In genomic region chr9:120453792-120454191, GRCh38 we compare ENCODE assay signal across 25 cellular contexts.
"Had no signal": no experiment of that assay in that cellular context is flagged by ENCODE, and none has a peak within 500 bp of the region (broad histone marks: within the 10 kb centered on the region; RNA-seq: fewer than 3 reads in every experiment).

No MANE protein-coding gene starts in this region.

- H3K4me3 ChIP-seq: stomach, suprapubic skin, testis, thyroid gland, tibial artery, tibial nerve, transverse colon, upper lobe of left lung, upper lobe of right lung, uterus, vagina had no signal

- H3K27me3 ChIP-seq: stomach, suprapubic skin, testis, thyroid gland, tibial artery, tibial nerve, transverse colon, upper lobe of left lung, upper lobe of right lung, uterus, vagina had no signal

- DNase-seq: stimulated activated CD4-positive, alpha-beta T cell treated with anti-CD3 and anti-CD28 coated beads, Interleukin-2, amount 100 ng/mL, for 48 hours; stimulated activated CD4-positive, alpha-beta T cell treated with anti-CD3 and anti-CD28 coated beads, Interleukin-4, amount 100 ng/mL, for 1 hour; stimulated activated CD4-positive, alpha-beta T cell treated with anti-CD3 and anti-CD28 coated beads, Interleukin-4, amount 100 ng/mL, for 24 hours; stimulated activated CD4-positive, alpha-beta T cell treated with anti-CD3 and anti-CD28 coated beads, Interleukin-4, amount 100 ng/mL, for 4 hours; stimulated activated CD8-positive, alpha-beta memory T cell treated with anti-CD3 and anti-CD28 coated beads, Interleukin-4, amount 100 ng/mL, for 48 hours; stimulated activated naive B cell treated with anti-CD40 and anti-IgM and Interleukin-4, amounts not matched to agents 10 μg/mL and 1 μg/mL and 100 μg/mL, for 72 hours; stimulated activated naive CD4-positive, alpha-beta T cell; stimulated activated naive CD4-positive, alpha-beta T cell treated with Interleukin-2 at 50 U/mL for 16 hours; stimulated activated naive CD8-positive, alpha-beta T cell treated with anti-CD3 and anti-CD28 coated beads, Interleukin-15, amount 100 ng/mL, for 72 hours; stimulated activated naive CD8-positive, alpha-beta T cell treated with anti-CD3 and anti-CD28 coated beads, Interleukin-15, Interleukin-2, amounts not matched to agents 100 U/mL and 50 U/mL, for 24 hours; stomach; substantia nigra; testis; thyroid gland; tibial artery; transverse colon; trophoblast cell; upper lobe of left lung; upper lobe of right lung; uterus had no signal

- H3K36me3 ChIP-seq: uterus had no signal

- H3K4me1 ChIP-seq: stomach, suprapubic skin, testis, thyroid gland, tibial artery, tibial nerve, transverse colon, upper lobe of left lung, upper lobe of right lung, uterus, vagina had no signal

- H3K27ac ChIP-seq: stomach, suprapubic skin, testis, thyroid gland, tibial artery, tibial nerve, transverse colon, upper lobe of left lung, upper lobe of right lung, uterus, vagina had no signal

- H3K9me3 ChIP-seq: suprapubic skin, testis, thyroid gland, transverse colon, upper lobe of left lung, upper lobe of right lung, uterus, vagina had no signal

- ATAC-seq: stimulated activated effector memory CD8-positive, alpha-beta T cell treated with anti-CD3 and anti-CD28 coated beads, Interleukin-12 subunit alpha, Interleukin-12 subunit beta, amount 100 ng/mL, for 72 hours; stimulated activated memory B cell treated with anti-CD40 and anti-IgM and Interleukin-4, amounts not matched to agents 10 μg/mL and 1 μg/mL and 100 μg/mL, for 72 hours; stimulated activated naive B cell treated with anti-CD40 and anti-IgM and Interleukin-4, amounts not matched to agents 10 μg/mL and 1 μg/mL and 100 μg/mL, for 72 hours; stimulated activated naive CD8-positive, alpha-beta T cell treated with anti-CD3 and anti-CD28 coated beads, Interleukin-15, amount 100 ng/mL, for 72 hours; stimulated activated naive CD8-positive, alpha-beta T cell treated with anti-CD3 and anti-CD28 coated beads, Interleukin-15, Interleukin-2, amounts not matched to agents 100 U/mL and 50 U/mL, for 24 hours; upper lobe of right lung had no signal
